1 cellular context compared by ENCODE assay signal in the genomic region with DNA sequence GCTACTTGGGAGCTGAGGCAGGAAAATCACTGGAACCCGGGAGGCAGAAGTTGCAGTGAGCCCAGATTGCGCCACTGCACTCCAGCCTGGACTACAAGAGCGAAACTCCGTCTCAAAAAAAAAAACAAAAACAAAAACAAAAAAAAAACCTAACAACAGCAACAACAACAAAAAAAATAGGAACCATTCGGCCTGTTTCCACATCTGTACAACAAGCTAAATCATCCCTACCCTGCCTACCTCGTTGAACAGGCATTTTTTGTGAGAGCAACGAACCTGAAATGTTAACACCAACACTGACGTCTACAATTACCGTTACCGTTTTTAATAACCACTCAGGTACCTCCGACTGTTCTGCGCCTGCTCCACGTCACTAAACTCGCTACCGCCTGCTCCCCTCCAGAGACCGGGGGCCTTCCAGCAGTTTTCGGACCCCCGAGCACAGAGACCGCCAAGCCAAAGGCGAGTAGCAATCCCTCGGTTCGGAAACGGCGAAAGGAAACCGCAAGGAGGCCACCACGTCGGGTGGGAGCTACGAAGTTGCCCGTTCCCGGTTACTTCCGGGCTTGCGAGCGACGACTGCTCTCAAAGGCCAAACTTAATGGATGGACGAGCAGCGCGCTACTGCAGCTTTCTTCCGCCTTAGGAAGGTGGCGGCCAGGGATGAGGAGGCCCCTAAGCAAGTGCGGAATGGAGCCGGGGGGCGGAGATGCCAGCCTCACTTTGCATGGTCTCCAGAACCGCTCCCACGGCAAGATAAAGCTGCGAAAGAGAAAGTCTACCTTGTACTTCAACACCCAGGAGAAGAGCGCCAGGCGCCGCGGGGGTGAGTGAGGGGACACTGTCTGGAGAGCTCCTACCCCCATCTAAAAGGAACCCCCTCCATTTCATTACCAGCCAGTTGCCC.
TF ChIP-seq lines count a peak whose summit lies in the region.

TSS of gene PIGB (plus strand) at position 635 of the 907 bp plus-strand sequence. CDS start at position 664, 29 bp downstream.
TSS of gene PIGBOS1 (minus strand) at position 536 of the 907 bp plus-strand sequence. CDS start 1,331 bp downstream, outside the sequence.

TF ChIP-seq in HepG2, 621 proteins besides CTCF, POLR2A, EP300 and RAD21 (continued from another document and continues in another):
- TF ChIP-seq TEAD3 (CRISPR knock-in tag; optimal IDR thresholded peaks at IDR 0.05; ENCODE audit: borderline replicate concordance) (peak; percentile 56), HMGA1 (CRISPR knock-in tag; conservative IDR thresholded peaks at IDR 0.05) (no peak), CAMTA2 (CRISPR knock-in tag; IDR thresholded peaks at IDR 0.05; ENCODE audit: borderline replicate concordance) (peak; percentile 81; the same call in 1 of the 2 replicates), ZNF747 (CRISPR knock-in tag; IDR thresholded peaks at IDR 0.05; ENCODE audit: borderline replicate concordance) (no peak; the same call in 1 of the 2 replicates), CHD2 (IDR thresholded peaks at IDR 0.05; ENCODE audit: low read depth, low read length) (0 out of 2 replicates have a peak, but pooled peaks have one; percentile 19), PPARG (CRISPR knock-in tag; conservative IDR thresholded peaks at IDR 0.05) (0 out of 2 replicates have a peak, but pooled peaks have one; percentile 25), CC2D1A (CRISPR knock-in tag; IDR thresholded peaks at IDR 0.05) (0 out of 2 replicates have a peak, but pooled peaks have one; percentile 14), ZFY (CRISPR knock-in tag; IDR thresholded peaks at IDR 0.05) (peak; percentile 91), ZNF33B (CRISPR knock-in tag; IDR thresholded peaks at IDR 0.05) (peak; percentile 84), ZSCAN22 (CRISPR knock-in tag; IDR thresholded peaks at IDR 0.05) (no peak), SKI (IDR thresholded peaks at IDR 0.05; ENCODE audit: partially characterized antibody) (peak; percentile 13), MTF2 (CRISPR knock-in tag; IDR thresholded peaks at IDR 0.05; ENCODE audit: borderline replicate concordance) (0 out of 2 replicates have a peak, but pooled peaks have one; percentile 33), SNRNP70 (IDR thresholded peaks at IDR 0.05; ENCODE audit: low read depth, low read length) (no peak), NR2F6 (IDR thresholded peaks at IDR 0.05) (no peak), NR2F6 (CRISPR knock-in tag; IDR thresholded peaks at IDR 0.05) (peak; percentile 30; the same call in 1 of the 2 replicates), ELF4 (CRISPR knock-in tag; IDR thresholded peaks at IDR 0.05; ENCODE audit: borderline replicate concordance) (peak; percentile 95), CBX5 (CRISPR knock-in tag; IDR thresholded peaks at IDR 0.05; ENCODE audit: borderline replicate concordance) (peak; percentile 88; the same call in 1 of the 2 replicates), NFKBIZ (CRISPR knock-in tag; IDR thresholded peaks at IDR 0.05) (peak; percentile 74), MIER2 (CRISPR knock-in tag; IDR thresholded peaks at IDR 0.05) (peak; percentile 82; the same call in 1 of the 2 replicates), ZGPAT (CRISPR knock-in tag; IDR thresholded peaks at IDR 0.05) (peak; percentile 91), GABPA (IDR thresholded peaks at IDR 0.05; ENCODE audit: low read depth, low read length) (peak; percentile 61), GABPA (CRISPR knock-in tag; IDR thresholded peaks at IDR 0.05; ENCODE audit: low read depth) (peak; percentile 89), IRF2 (CRISPR knock-in tag; IDR thresholded peaks at IDR 0.05) (peak; percentile 96), HDAC1 (CRISPR knock-in tag; IDR thresholded peaks at IDR 0.05) (peak; percentile 90), ZNF552 (CRISPR knock-in tag; IDR thresholded peaks at IDR 0.05; ENCODE audit: borderline replicate concordance) (peak; percentile 65; the same call in 1 of the 2 replicates), ZNF549 (CRISPR knock-in tag; IDR thresholded peaks at IDR 0.05) (no peak), ZNF619 (CRISPR knock-in tag; IDR thresholded peaks at IDR 0.05) (0 out of 2 replicates have a peak, but pooled peaks have one; percentile 46), TRIM24 (CRISPR knock-in tag; IDR thresholded peaks at IDR 0.05) (no peak), KAT8 (CRISPR knock-in tag; IDR thresholded peaks at IDR 0.05) (peak; percentile 98), SMAD9 (CRISPR knock-in tag; IDR thresholded peaks at IDR 0.05) (no peak), ZNF878 (CRISPR knock-in tag; IDR thresholded peaks at IDR 0.05) (0 out of 2 replicates have a peak, but pooled peaks have one; percentile 33), FOXK1 (CRISPR knock-in tag; IDR thresholded peaks at IDR 0.05; ENCODE audit: borderline replicate concordance, low read depth) (peak; percentile 73; the same call in 1 of the 2 replicates), KDM5A (IDR thresholded peaks at IDR 0.05; ENCODE audit: borderline replicate concordance, low read length) (peak; percentile 83; the same call in 1 of the 2 replicates), FOXC1 (CRISPR knock-in tag; IDR thresholded peaks at IDR 0.05; ENCODE audit: borderline replicate concordance) (no peak), HIVEP1 (CRISPR knock-in tag; IDR thresholded peaks at IDR 0.05) (peak; percentile 43; the same call in 1 of the 2 replicates), ZNF605 (CRISPR knock-in tag; IDR thresholded peaks at IDR 0.05) (peak; percentile 65; the same call in 1 of the 2 replicates), ZZZ3 (CRISPR knock-in tag; IDR thresholded peaks at IDR 0.05; ENCODE audit: borderline replicate concordance) (peak; percentile 91; the same call in 1 of the 2 replicates), ZNF547 (CRISPR knock-in tag; IDR thresholded peaks at IDR 0.05) (peak; percentile 80)
- TF ChIP-seq, protein P1, sequence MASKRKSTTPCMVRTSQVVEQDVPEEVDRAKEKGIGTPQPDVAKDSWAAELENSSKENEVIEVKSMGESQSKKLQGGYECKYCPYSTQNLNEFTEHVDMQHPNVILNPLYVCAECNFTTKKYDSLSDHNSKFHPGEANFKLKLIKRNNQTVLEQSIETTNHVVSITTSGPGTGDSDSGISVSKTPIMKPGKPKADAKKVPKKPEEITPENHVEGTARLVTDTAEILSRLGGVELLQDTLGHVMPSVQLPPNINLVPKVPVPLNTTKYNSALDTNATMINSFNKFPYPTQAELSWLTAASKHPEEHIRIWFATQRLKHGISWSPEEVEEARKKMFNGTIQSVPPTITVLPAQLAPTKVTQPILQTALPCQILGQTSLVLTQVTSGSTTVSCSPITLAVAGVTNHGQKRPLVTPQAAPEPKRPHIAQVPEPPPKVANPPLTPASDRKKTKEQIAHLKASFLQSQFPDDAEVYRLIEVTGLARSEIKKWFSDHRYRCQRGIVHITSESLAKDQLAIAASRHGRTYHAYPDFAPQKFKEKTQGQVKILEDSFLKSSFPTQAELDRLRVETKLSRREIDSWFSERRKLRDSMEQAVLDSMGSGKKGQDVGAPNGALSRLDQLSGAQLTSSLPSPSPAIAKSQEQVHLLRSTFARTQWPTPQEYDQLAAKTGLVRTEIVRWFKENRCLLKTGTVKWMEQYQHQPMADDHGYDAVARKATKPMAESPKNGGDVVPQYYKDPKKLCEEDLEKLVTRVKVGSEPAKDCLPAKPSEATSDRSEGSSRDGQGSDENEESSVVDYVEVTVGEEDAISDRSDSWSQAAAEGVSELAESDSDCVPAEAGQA (IDR thresholded peaks at IDR 0.05; ENCODE audit: low read depth): peak; percentile 70
- TF ChIP-seq, protein P1 (CRISPR knock-in tag; IDR thresholded peaks at IDR 0.05; ENCODE audit: borderline replicate concordance): peak; percentile 51; the same call in 1 of the 2 replicates
- TF ChIP-seq, protein P2, sequence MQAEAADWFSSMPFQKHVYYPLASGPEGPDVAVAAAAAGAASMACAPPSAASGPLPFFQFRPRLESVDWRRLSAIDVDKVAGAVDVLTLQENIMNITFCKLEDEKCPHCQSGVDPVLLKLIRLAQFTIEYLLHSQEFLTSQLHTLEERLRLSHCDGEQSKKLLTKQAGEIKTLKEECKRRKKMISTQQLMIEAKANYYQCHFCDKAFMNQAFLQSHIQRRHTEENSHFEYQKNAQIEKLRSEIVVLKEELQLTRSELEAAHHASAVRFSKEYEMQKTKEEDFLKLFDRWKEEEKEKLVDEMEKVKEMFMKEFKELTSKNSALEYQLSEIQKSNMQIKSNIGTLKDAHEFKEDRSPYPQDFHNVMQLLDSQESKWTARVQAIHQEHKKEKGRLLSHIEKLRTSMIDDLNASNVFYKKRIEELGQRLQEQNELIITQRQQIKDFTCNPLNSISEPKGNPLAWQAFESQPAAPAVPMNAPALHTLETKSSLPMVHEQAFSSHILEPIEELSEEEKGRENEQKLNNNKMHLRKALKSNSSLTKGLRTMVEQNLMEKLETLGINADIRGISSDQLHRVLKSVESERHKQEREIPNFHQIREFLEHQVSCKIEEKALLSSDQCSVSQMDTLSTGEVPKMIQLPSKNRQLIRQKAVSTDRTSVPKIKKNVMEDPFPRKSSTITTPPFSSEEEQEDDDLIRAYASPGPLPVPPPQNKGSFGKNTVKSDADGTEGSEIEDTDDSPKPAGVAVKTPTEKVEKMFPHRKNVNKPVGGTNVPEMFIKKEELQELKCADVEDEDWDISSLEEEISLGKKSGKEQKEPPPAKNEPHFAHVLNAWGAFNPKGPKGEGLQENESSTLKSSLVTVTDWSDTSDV (CRISPR knock-in tag; IDR thresholded peaks at IDR 0.05): peak; percentile 39; the same call in 1 of the 2 replicates
- TF ChIP-seq, protein P3, sequence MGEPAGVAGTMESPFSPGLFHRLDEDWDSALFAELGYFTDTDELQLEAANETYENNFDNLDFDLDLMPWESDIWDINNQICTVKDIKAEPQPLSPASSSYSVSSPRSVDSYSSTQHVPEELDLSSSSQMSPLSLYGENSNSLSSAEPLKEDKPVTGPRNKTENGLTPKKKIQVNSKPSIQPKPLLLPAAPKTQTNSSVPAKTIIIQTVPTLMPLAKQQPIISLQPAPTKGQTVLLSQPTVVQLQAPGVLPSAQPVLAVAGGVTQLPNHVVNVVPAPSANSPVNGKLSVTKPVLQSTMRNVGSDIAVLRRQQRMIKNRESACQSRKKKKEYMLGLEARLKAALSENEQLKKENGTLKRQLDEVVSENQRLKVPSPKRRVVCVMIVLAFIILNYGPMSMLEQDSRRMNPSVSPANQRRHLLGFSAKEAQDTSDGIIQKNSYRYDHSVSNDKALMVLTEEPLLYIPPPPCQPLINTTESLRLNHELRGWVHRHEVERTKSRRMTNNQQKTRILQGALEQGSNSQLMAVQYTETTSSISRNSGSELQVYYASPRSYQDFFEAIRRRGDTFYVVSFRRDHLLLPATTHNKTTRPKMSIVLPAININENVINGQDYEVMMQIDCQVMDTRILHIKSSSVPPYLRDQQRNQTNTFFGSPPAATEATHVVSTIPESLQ (CRISPR knock-in tag; conservative IDR thresholded peaks at IDR 0.05): 0 out of 2 replicates have a peak, but pooled peaks have one; percentile 27
- TF ChIP-seq, protein P4, sequence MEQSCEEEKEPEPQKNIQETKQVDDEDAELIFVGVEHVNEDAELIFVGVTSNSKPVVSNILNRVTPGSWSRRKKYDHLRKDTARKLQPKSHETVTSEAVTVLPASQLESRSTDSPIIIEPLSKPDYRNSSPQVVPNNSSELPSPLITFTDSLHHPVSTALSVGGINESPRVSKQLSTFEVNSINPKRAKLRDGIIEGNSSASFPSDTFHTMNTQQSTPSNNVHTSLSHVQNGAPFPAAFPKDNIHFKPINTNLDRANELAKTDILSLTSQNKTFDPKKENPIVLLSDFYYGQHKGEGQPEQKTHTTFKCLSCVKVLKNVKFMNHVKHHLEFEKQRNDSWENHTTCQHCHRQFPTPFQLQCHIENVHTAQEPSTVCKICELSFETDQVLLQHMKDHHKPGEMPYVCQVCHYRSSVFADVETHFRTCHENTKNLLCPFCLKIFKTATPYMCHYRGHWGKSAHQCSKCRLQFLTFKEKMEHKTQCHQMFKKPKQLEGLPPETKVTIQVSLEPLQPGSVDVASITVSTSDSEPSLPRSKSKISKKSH (CRISPR knock-in tag; IDR thresholded peaks at IDR 0.05; ENCODE audit: borderline replicate concordance): peak; percentile 95
- TF ChIP-seq, protein P5, sequence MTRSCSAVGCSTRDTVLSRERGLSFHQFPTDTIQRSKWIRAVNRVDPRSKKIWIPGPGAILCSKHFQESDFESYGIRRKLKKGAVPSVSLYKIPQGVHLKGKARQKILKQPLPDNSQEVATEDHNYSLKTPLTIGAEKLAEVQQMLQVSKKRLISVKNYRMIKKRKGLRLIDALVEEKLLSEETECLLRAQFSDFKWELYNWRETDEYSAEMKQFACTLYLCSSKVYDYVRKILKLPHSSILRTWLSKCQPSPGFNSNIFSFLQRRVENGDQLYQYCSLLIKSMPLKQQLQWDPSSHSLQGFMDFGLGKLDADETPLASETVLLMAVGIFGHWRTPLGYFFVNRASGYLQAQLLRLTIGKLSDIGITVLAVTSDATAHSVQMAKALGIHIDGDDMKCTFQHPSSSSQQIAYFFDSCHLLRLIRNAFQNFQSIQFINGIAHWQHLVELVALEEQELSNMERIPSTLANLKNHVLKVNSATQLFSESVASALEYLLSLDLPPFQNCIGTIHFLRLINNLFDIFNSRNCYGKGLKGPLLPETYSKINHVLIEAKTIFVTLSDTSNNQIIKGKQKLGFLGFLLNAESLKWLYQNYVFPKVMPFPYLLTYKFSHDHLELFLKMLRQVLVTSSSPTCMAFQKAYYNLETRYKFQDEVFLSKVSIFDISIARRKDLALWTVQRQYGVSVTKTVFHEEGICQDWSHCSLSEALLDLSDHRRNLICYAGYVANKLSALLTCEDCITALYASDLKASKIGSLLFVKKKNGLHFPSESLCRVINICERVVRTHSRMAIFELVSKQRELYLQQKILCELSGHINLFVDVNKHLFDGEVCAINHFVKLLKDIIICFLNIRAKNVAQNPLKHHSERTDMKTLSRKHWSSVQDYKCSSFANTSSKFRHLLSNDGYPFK (CRISPR knock-in tag; IDR thresholded peaks at IDR 0.05; ENCODE audit: borderline replicate concordance): peak; percentile 92; the same call in 1 of the 2 replicates
